Comparison of ENCODE assay signal across 1 cellular context in the genomic region with DNA sequence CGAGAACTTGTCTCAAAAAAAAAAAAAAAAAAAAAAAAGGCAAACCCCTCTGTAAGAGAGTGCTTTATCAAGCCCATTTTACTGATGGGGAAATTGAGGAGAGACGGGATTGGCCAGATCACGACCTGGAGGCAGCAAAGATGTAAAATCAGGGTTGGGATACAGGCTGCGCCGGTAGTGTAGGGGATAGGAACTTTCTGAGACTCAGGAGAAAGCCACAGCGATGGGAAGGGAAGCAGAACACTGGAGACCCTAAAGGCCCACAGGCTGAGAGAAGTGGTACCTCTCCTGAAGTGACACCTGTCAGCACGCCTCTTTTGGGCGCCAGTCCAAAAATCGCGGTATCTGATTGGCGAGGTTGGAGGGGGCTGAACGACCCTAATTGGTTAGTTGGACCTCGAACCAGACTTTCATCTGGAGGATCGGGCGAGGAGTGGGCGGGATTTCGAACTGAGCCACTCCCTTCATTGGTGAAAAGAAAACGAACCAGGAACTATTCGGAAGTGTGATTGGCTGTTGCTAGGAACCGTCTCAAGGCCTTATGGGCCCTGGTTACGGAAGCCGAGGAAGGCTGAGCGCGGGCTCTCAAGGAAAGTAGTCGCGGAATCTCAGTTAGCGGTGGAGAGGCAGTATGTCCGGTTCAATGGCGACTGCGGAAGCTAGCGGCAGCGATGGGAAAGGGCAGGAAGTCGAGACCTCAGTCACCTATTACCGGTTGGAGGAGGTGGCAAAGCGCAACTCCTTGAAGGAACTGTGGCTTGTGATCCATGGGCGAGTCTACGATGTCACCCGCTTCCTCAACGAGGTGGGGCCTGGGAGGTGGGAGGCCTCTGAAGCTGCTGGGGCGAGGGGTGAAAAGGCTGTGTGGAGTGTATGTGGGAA.
TF ChIP-seq lines count a peak whose summit lies in the region.

A gene with protein sequence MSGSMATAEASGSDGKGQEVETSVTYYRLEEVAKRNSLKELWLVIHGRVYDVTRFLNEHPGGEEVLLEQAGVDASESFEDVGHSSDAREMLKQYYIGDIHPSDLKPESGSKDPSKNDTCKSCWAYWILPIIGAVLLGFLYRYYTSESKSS (plus strand): TSS at position 567 of the 882 bp plus-strand sequence. CDS start 65 bp downstream, at position 632.

TF ChIP-seq in HEK293, 187 proteins besides CTCF, POLR2A, EP300 and RAD21 (continued from another document):
- TF ChIP-seq, protein P1, sequence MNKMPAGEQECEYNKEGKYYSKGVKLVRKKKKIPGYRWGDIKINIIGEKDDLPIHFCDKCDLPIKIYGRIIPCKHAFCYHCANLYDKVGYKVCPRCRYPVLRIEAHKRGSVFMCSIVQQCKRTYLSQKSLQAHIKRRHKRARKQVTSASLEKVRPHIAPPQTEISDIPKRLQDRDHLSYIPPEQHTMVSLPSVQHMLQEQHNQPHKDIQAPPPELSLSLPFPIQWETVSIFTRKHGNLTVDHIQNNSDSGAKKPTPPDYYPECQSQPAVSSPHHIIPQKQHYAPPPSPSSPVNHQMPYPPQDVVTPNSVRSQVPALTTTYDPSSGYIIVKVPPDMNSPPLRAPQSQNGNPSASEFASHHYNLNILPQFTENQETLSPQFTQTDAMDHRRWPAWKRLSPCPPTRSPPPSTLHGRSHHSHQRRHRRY (tag by site-specific recombination; IDR thresholded peaks at IDR 0.05): no peak
- TF ChIP-seq ZNF629 (tag by site-specific recombination; IDR thresholded peaks at IDR 0.05) (peak; percentile 16; the same call in 1 of the 2 replicates), ZBTB48 (tag by site-specific recombination; IDR thresholded peaks at IDR 0.05) (peak; percentile 54; the same call in 1 of the 2 replicates), SCRT2 (tag by site-specific recombination; IDR thresholded peaks at IDR 0.05) (peak; percentile 97), ZFP69B (tag by site-specific recombination; IDR thresholded peaks at IDR 0.05) (peak; percentile 55), ZBTB6 (tag by site-specific recombination; IDR thresholded peaks at IDR 0.05) (0 out of 2 replicates have a peak, but pooled peaks have one; percentile 14), ZBTB8A (tag by site-specific recombination; IDR thresholded peaks at IDR 0.05) (peak; percentile 98), OSR2 (tag by site-specific recombination; IDR thresholded peaks at IDR 0.05) (0 out of 2 replicates have a peak, but pooled peaks have one; percentile 7), PRDM1 (tag by site-specific recombination; IDR thresholded peaks at IDR 0.05) (peak; percentile 74; the same call in 1 of the 2 replicates), ZSCAN30 (tag by site-specific recombination; IDR thresholded peaks at IDR 0.05) (no peak), ZNF2 (tag by site-specific recombination; IDR thresholded peaks at IDR 0.05) (0 out of 2 replicates have a peak, but pooled peaks have one; percentile 17), KLF9 (tag by site-specific recombination; IDR thresholded peaks at IDR 0.05; ENCODE audit: low read depth) (peak; percentile 60), ZNF692 (tag by site-specific recombination; IDR thresholded peaks at IDR 0.05) (peak; percentile 90; the same call in 1 of the 2 replicates), ZNF529 (tag by site-specific recombination; IDR thresholded peaks at IDR 0.05; ENCODE audit: insufficient replicate concordance) (no peak), ZNF335 (tag by site-specific recombination; conservative IDR thresholded peaks at IDR 0.05) (peak; percentile 69), ZNF302 (tag by site-specific recombination; IDR thresholded peaks at IDR 0.05; ENCODE audit: low read depth) (no peak), KLF16 (tag by site-specific recombination; IDR thresholded peaks at IDR 0.05) (peak; percentile 86), KLF10 (tag by site-specific recombination; IDR thresholded peaks at IDR 0.05) (no peak; the same call in 1 of the 2 replicates), WT1 (tag by site-specific recombination; IDR thresholded peaks at IDR 0.05) (no peak), ZNF10 (tag by site-specific recombination; IDR thresholded peaks at IDR 0.05) (no peak; the same call in 1 of the 2 replicates), ZNF561 (tag by site-specific recombination; IDR thresholded peaks at IDR 0.05; ENCODE audit: borderline replicate concordance) (0 out of 2 replicates have a peak, but pooled peaks have one; percentile 18), SP2 (tag by site-specific recombination; IDR thresholded peaks at IDR 0.05) (peak; percentile 98), ZNF560 (tag by site-specific recombination; IDR thresholded peaks at IDR 0.05; ENCODE audit: borderline replicate concordance) (no peak), EGR2 (tag by site-specific recombination; IDR thresholded peaks at IDR 0.05; ENCODE audit: low read depth) (peak; percentile 69)
- TF ChIP-seq, protein P2, sequence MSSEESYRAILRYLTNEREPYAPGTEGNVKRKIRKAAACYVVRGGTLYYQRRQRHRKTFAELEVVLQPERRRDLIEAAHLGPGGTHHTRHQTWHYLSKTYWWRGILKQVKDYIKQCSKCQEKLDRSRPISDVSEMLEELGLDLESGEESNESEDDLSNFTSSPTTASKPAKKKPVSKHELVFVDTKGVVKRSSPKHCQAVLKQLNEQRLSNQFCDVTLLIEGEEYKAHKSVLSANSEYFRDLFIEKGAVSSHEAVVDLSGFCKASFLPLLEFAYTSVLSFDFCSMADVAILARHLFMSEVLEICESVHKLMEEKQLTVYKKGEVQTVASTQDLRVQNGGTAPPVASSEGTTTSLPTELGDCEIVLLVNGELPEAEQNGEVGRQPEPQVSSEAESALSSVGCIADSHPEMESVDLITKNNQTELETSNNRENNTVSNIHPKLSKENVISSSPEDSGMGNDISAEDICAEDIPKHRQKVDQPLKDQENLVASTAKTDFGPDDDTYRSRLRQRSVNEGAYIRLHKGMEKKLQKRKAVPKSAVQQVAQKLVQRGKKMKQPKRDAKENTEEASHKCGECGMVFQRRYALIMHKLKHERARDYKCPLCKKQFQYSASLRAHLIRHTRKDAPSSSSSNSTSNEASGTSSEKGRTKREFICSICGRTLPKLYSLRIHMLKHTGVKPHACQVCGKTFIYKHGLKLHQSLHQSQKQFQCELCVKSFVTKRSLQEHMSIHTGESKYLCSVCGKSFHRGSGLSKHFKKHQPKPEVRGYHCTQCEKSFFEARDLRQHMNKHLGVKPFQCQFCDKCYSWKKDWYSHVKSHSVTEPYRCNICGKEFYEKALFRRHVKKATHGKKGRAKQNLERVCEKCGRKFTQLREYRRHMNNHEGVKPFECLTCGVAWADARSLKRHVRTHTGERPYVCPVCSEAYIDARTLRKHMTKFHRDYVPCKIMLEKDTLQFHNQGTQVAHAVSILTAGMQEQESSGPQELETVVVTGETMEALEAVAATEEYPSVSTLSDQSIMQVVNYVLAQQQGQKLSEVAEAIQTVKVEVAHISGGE (tag by site-specific recombination; conservative IDR thresholded peaks at IDR 0.05; ENCODE audit: low read depth): peak; percentile 59
- TF ChIP-seq, protein P3, sequence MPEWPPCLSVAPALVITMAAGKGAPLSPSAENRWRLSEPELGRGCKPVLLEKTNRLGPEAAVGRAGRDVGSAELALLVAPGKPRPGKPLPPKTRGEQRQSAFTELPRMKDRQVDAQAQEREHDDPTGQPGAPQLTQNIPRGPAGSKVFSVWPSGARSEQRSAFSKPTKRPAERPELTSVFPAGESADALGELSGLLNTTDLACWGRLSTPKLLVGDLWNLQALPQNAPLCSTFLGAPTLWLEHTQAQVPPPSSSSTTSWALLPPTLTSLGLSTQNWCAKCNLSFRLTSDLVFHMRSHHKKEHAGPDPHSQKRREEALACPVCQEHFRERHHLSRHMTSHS (tag by site-specific recombination; IDR thresholded peaks at IDR 0.05): no peak
- TF ChIP-seq, protein P4, sequence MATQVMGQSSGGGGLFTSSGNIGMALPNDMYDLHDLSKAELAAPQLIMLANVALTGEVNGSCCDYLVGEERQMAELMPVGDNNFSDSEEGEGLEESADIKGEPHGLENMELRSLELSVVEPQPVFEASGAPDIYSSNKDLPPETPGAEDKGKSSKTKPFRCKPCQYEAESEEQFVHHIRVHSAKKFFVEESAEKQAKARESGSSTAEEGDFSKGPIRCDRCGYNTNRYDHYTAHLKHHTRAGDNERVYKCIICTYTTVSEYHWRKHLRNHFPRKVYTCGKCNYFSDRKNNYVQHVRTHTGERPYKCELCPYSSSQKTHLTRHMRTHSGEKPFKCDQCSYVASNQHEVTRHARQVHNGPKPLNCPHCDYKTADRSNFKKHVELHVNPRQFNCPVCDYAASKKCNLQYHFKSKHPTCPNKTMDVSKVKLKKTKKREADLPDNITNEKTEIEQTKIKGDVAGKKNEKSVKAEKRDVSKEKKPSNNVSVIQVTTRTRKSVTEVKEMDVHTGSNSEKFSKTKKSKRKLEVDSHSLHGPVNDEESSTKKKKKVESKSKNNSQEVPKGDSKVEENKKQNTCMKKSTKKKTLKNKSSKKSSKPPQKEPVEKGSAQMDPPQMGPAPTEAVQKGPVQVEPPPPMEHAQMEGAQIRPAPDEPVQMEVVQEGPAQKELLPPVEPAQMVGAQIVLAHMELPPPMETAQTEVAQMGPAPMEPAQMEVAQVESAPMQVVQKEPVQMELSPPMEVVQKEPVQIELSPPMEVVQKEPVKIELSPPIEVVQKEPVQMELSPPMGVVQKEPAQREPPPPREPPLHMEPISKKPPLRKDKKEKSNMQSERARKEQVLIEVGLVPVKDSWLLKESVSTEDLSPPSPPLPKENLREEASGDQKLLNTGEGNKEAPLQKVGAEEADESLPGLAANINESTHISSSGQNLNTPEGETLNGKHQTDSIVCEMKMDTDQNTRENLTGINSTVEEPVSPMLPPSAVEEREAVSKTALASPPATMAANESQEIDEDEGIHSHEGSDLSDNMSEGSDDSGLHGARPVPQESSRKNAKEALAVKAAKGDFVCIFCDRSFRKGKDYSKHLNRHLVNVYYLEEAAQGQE (tag by site-specific recombination; IDR thresholded peaks at IDR 0.05): 0 out of 2 replicates have a peak, but pooled peaks have one; percentile 19
